Comparison of ENCODE assay signal across 20 cellular contexts in genomic region chr3:112894258-112894657, GRCh38. TPM values are rescaled to one million over a fixed set of nuclear protein-coding genes. Genes with fewer than 3 reads are reported as not detected.
DNase-seq lines count a peak whose midpoint lies in the region; ATAC-seq, FAIRE-seq and TF ChIP-seq lines count a peak whose summit lies in the region.
"Had no signal": no experiment of that assay in that cellular context is flagged by ENCODE, and none has a peak within 500 bp of the region (broad histone marks: within the 10 kb centered on the region; RNA-seq: fewer than 3 reads in every experiment).

No MANE protein-coding gene starts in this region.

- no peaks in the 10 kb centered on the region for H3K9me1 ChIP-seq in IMR-90 (ENCODE audit: insufficient read depth, low read length)
- H3K9me1 ChIP-seq in keratinocyte (ENCODE audit: control insufficient read depth, extremely low read depth, insufficient read depth, low read length) = no peaks in the 10 kb centered on the region

- H3K4ac ChIP-seq in IMR-90 (ENCODE audit: low read depth, low read length) = no peak overlapping the region

- H3K27ac ChIP-seq in IMR-90 (ENCODE audit: insufficient read depth, low read length) (no peak overlapping the region), keratinocyte (ENCODE audit: control insufficient read depth, insufficient read depth, low read length) (no peak overlapping the region)
- H3K27ac ChIP-seq: parathyroid adenoma had no signal

- intact Hi-C loops in IMR-90 (cut with micrococcal nuclease) = no loop called here

- H2AK5ac ChIP-seq in IMR-90 (ENCODE audit: low read depth, low read length) = no peak overlapping the region

- peak; percentile 51 for FAIRE-seq in keratinocyte (lab: Jason Lieb, UNC)
- FAIRE-seq: G401.6 had no signal

- H4K91ac ChIP-seq in IMR-90 (ENCODE audit: insufficient read depth, low read depth, low read length) = no peak overlapping the region

- POLR2A ChIA-PET in IMR-90 (lab: Charles Lee; ENCODE audit: unreplicated experiment) = no interaction called here

- H3K9me3 ChIP-seq in IMR-90 (ENCODE audit: control insufficient read depth, insufficient read depth, low read length) (no peaks in the 10 kb centered on the region), keratinocyte (ENCODE audit: control insufficient read depth, low read depth, low read length) (no peaks in the 10 kb centered on the region)
- H3K9me3 ChIP-seq: BE2C had no signal

- peak overlapping the region; percentile 6; the same call in 1 of the 2 replicates for H3K18ac ChIP-seq in IMR-90 (ENCODE audit: low read depth, low read length)

- no peak overlapping the region for H3K14ac ChIP-seq in IMR-90 (replicated peaks; ENCODE audit: low read depth, low read length)

- no TSS peak for BruUV-seq in IMR-90 (replicated peaks; lab: Mats Ljungman, UMichigan)

- DNase-seq in Caki2 (ENCODE audit: low read depth) = peak; percentile 14
- DNase-seq in IMR-90 = peak; percentile 63
- DNase-seq in astrocyte of the spinal cord (ENCODE audit: low read depth, low spot score) = peak; percentile 43
- no peak for DNase-seq in keratinocyte (ENCODE audit: low read depth, low spot score)
- no peak for DNase-seq in GM03348 (ENCODE audit: low spot score)
- no peak for DNase-seq in medulla oblongata (ENCODE audit: extremely low spot score)
- DNase-seq: activated CD4-positive, alpha-beta memory T cell treated with anti-CD3 and anti-CD28 coated beads for 36 hours; activated naive CD4-positive, alpha-beta T cell; BE2C; foreskin melanocyte; NCI-H2081; stimulated activated CD4-positive, alpha-beta T cell treated with anti-CD3 and anti-CD28 coated beads, Interleukin-4, amount 100 ng/mL, for 1 hour; stimulated activated naive CD4-positive, alpha-beta T cell had no signal

- H3K79me1 ChIP-seq in IMR-90 (ENCODE audit: low read depth in 1 of 2, low read length in 2 of 2) = no peaks in the 10 kb centered on the region

- ATAC-seq in IMR-90 (ENCODE audit: low read depth) (peak; percentile 37; the same call in 1 of the 2 replicates), HG03457 (IDR thresholded peaks at IDR 0.05; ENCODE audit: unreplicated experiment) (no peak), HG03039 (IDR thresholded peaks at IDR 0.05; ENCODE audit: unreplicated experiment) (no peak)
- ATAC-seq: left lobe of liver had no signal

- H3K23ac ChIP-seq in IMR-90 (ENCODE audit: low read depth, low read length) = no peak overlapping the region

- no peak overlapping the region for H2BK120ac ChIP-seq in IMR-90 (ENCODE audit: low read depth, low read length)

- no peak overlapping the region for H2AK9ac ChIP-seq in IMR-90 (replicated peaks; ENCODE audit: low read depth, low read length, poor library complexity)

- H3K4me2 ChIP-seq in IMR-90 (ENCODE audit: low read depth, low read length) (no peak overlapping the region), keratinocyte (ENCODE audit: control insufficient read depth, extremely low read depth, insufficient read depth, low read depth, low read length) (no peak overlapping the region)

- no peak for TF ChIP-seq POLR2A in IMR-90 (IDR thresholded peaks at IDR 0.05; ENCODE audit: low read depth, low read length)

- H3K4me1 ChIP-seq in IMR-90 (ENCODE audit: control insufficient read depth, insufficient read depth, low read length) (no peaks in the 10 kb centered on the region), keratinocyte (ENCODE audit: control insufficient read depth, extremely low read depth, insufficient read depth, low read length) (peaks cover 2% of the 10 kb centered on the region)
- H3K4me1 ChIP-seq: BE2C, parathyroid adenoma had no signal

- H3K27me3 ChIP-seq in IMR-90 (ENCODE audit: control insufficient read depth, insufficient read depth, low read length) = no peaks in the 10 kb centered on the region
- H3K27me3 ChIP-seq in keratinocyte (ENCODE audit: control insufficient read depth, extremely low read depth, insufficient read depth, low read length) = no peaks in the 10 kb centered on the region
- H3K27me3 ChIP-seq: BE2C had no signal

- H2BK20ac ChIP-seq in IMR-90 (ENCODE audit: low read depth, low read length) = no peak overlapping the region

- 81% methylated on average over 3 of the region's 5 CpGs; no CpG with 5 or more reads in 1 of the 2 experiments for WGBS in IMR-90 (ENCODE audit: extremely low coverage in 2 of 2, insufficient read length in 1 of 2), 2 experiments

- no peaks in the 10 kb centered on the region for H4K20me1 ChIP-seq in IMR-90 (ENCODE audit: insufficient read depth, low read length)
- no peaks in the 10 kb centered on the region for H4K20me1 ChIP-seq in keratinocyte (ENCODE audit: control insufficient read depth, extremely low read depth, insufficient read depth, low read length)

- H2BK5ac ChIP-seq in IMR-90 (ENCODE audit: low read depth, low read length, poor library complexity, severe bottlenecking) = no peak overlapping the region

- TF ChIP-seq RAD21 in IMR-90 (IDR thresholded peaks at IDR 0.05; ENCODE audit: low read length) = no peak

- H3K9ac ChIP-seq in IMR-90 (ENCODE audit: low read depth, low read length) (no peak overlapping the region), keratinocyte (ENCODE audit: control insufficient read depth, extremely low read depth, insufficient read depth, low read length) (no peak overlapping the region)
- H3K9ac ChIP-seq: parathyroid adenoma had no signal

- dilution Hi-C loops in IMR-90 (cut with HindIII; ENCODE audit: low sequenced_read_pairs, unreplicated experiment) = no loop called here
- dilution Hi-C loops in keratinocyte (cut with MboI; ENCODE audit: extremely low pct_ligation_motif_present, low sequenced_read_pairs) = no loop called here

- no peak overlapping the region for H4K8ac ChIP-seq in IMR-90 (ENCODE audit: low read depth in 2 of 2, low read length in 2 of 2)

- CTCF ChIA-PET in IMR-90 (lab: Yijun Ruan, JAX) = interaction anchor here (0.6 kb wide), 1 partner anchor 60 kb away, joined by 4 read pairs; no protein-coding TSS in a partner anchor

- no peak overlapping the region for H3K56ac ChIP-seq in IMR-90 (ENCODE audit: extremely low read depth, insufficient read depth, low read length)

- in situ Hi-C loops in Caki2 (cut with HindIII; ENCODE audit: low pct_unique_long_range_greater_than_20kb, low sequenced_read_pairs) (no loop called here), IMR-90 (cut with MboI; ENCODE audit: low sequenced_read_pairs) (no loop called here), astrocyte of the spinal cord (cut with HindIII; ENCODE audit: low sequenced_read_pairs) (no loop called here)

- H2BK15ac ChIP-seq in IMR-90 (ENCODE audit: low read depth, low read length) = no peak overlapping the region

- H3K79me2 ChIP-seq in keratinocyte (ENCODE audit: control insufficient read depth, insufficient read depth, low read length) = no peaks in the 10 kb centered on the region
- H3K79me2 ChIP-seq: parathyroid adenoma had no signal

- no peak overlapping the region for H2AFZ ChIP-seq in IMR-90 (replicated peaks; ENCODE audit: low read length, poor library complexity)
- H2AFZ ChIP-seq in keratinocyte (ENCODE audit: control insufficient read depth, low read length) = peak overlapping the region; percentile 16
- H2AFZ ChIP-seq: parathyroid adenoma had no signal

- H3K36me3 ChIP-seq in IMR-90 (ENCODE audit: control insufficient read depth, insufficient read depth, low read length) (no peaks in the 10 kb centered on the region), keratinocyte (ENCODE audit: control insufficient read depth in 2 of 2, extremely low read depth in 1 of 2, insufficient read depth in 2 of 2, low read length in 2 of 2) (no peaks in the 10 kb centered on the region)
- H3K36me3 ChIP-seq: BE2C had no signal

- H3K4me3 ChIP-seq in IMR-90 (ENCODE audit: insufficient read depth, low read depth, low read length) (no peak overlapping the region), astrocyte of the spinal cord (ENCODE audit: low read depth, low read length) (no peak overlapping the region), keratinocyte (ENCODE audit: control insufficient read depth in 2 of 3, extremely low read depth in 1 of 3, insufficient read depth in 2 of 3, low read depth in 1 of 3, low read length in 3 of 3) (no peak overlapping the region)

- TF ChIP-seq CTCF in IMR-90 (conservative IDR thresholded peaks at IDR 0.05; ENCODE audit: low read depth, low read length) (no peak), astrocyte of the spinal cord (IDR thresholded peaks at IDR 0.05; ENCODE audit: low read depth, low read length) (no peak), keratinocyte (optimal IDR thresholded peaks at IDR 0.05 in 1 of 3, IDR thresholded peaks at IDR 0.05 in 1 of 3, conservative IDR thresholded peaks at IDR 0.05 in 1 of 3; ENCODE audit: extremely low read depth in 1 of 3, insufficient read depth in 2 of 3, low read length in 3 of 3) (no peak)

- no peak overlapping the region for H4K5ac ChIP-seq in IMR-90 (ENCODE audit: low read depth, low read length)

TF ChIP-seq in IMR-90, 13 proteins besides CTCF, POLR2A, EP300 and RAD21:
- TF ChIP-seq NFE2L2 (IDR thresholded peaks at IDR 0.05; ENCODE audit: low read depth, low read length) (peak; percentile 92), FOS (IDR thresholded peaks at IDR 0.05; ENCODE audit: low read depth, low read length) (no peak), MAFK (IDR thresholded peaks at IDR 0.05; ENCODE audit: low read depth, low read length) (peak; percentile 47)
TF ChIP-seq in IMR-90: peak in this region for 2.

RNA-seq across cellular contexts. Expression of gene CD200R1L, which starts 47.6 kb away (rescaled TPM):
- not detected in 2 replicates for total RNA-seq in Caki2 (2014; rRNA removed; shearing (Covaris generic); ENCODE audit: low replicate concordance)
- total RNA-seq in IMR-90 (2012; rRNA removed) = not detected in 2 replicates
- polyA plus RNA-seq in IMR-90 (2012; rRNA removed) (not detected in 2 replicates), keratinocyte (not detected in 3 replicates)
- not detected in 2 replicates for polyA plus RNA-seq in IMR-90 (2012; cell fraction: cytosol; rRNA removed)
- not detected in 2 replicates for polyA plus RNA-seq in IMR-90 (2012; cell fraction: nucleus; rRNA removed; ENCODE audit: low replicate concordance)
- polyA plus RNA-seq in keratinocyte (2011; ENCODE audit: low read depth) = not detected
- not detected in 2 replicates for polyA plus RNA-seq in keratinocyte (2011; cell fraction: cytosol; rRNA removed)
- polyA plus RNA-seq in keratinocyte (2011; cell fraction: nucleus; rRNA removed) = not detected in 2 replicates
- not detected in 2 replicates for polyA plus RNA-seq in keratinocyte (2012; ENCODE audit: low replicate concordance)
- not detected in 3 replicates for polyA minus RNA-seq in keratinocyte
- polyA minus RNA-seq in keratinocyte (2011; cell fraction: cytosol; rRNA and poly(A)+ RNA removed) = not detected
- polyA minus RNA-seq in keratinocyte (2011; cell fraction: nucleus; rRNA and poly(A)+ RNA removed) = not detected in 2 replicates
- total RNA-seq: activated CD4-positive, alpha-beta memory T cell treated with anti-CD3 and anti-CD28 coated beads for 36 hours; chondrocyte; left lobe of liver; T-helper 1 cell treated with Interleukin-12 subunit alpha and Interleukin-12 subunit beta and Interleukin-4 antibody, amounts not matched to agents 30 ng/mL and 1 ng/mL, for 36 hours had no signal

Comparison
In these comparisons a context has a peak if more than half of its experiments do, and no peak if none do; other contexts are left out.
1. DNase-seq: peak in Caki2 (single experiment), IMR-90 (single experiment) and astrocyte of the spinal cord (single experiment); none in keratinocyte (single experiment), GM03348 (single experiment) and medulla oblongata (single experiment).